ENCODE assay signal across 16 cellular contexts in genomic region chr20:44748005-44748370, GRCh38. TPM values are rescaled to one million over a fixed set of nuclear protein-coding genes. Genes with fewer than 3 reads are reported as not detected.
DNase-seq lines count a peak whose midpoint lies in the region; ATAC-seq lines count a peak whose summit lies in the region.
"Had no signal": no experiment of that assay in that cellular context is flagged by ENCODE, and none has a peak within 500 bp of the region (broad histone marks: within the 10 kb centered on the region; RNA-seq: fewer than 3 reads in every experiment).

No MANE protein-coding gene starts in this region.

- H3K4ac ChIP-seq in neuronal stem cell (ENCODE audit: low read length) = no peak overlapping the region

- no peak overlapping the region for H2AK5ac ChIP-seq in neuronal stem cell (ENCODE audit: low read depth, low read length)

- no peak overlapping the region for H3K23ac ChIP-seq in neuronal stem cell (ENCODE audit: low read depth, low read length, poor library complexity)

- H3K4me3 ChIP-seq in neuronal stem cell (ENCODE audit: low read length in 2 of 2) = no peak overlapping the region
- H3K4me3 ChIP-seq: heart right ventricle, psoas muscle, SJSA1 had no signal

- H2BK120ac ChIP-seq in neuronal stem cell (ENCODE audit: low read depth, low read length) = no peak overlapping the region

- H2BK12ac ChIP-seq in neuronal stem cell (ENCODE audit: low read length) = no peak overlapping the region

- peaks cover 0 to 4% of the 10 kb centered on the region in 2 donors for H3K4me1 ChIP-seq in neuronal stem cell (ENCODE audit: control insufficient read depth in 2 of 2, insufficient read depth in 1 of 2, low read depth in 1 of 2, low read length in 2 of 2)

- no peak overlapping the region for H3K27ac ChIP-seq in neuronal stem cell (replicated peaks; ENCODE audit: low read length)
- H3K27ac ChIP-seq: heart right ventricle, psoas muscle, SJSA1 had no signal

- H4K91ac ChIP-seq in neuronal stem cell (ENCODE audit: low read depth, low read length, poor library complexity) = no peak overlapping the region

- H2BK5ac ChIP-seq in neuronal stem cell (ENCODE audit: low read length) = no peak overlapping the region

- H3K9me3 ChIP-seq in neuronal stem cell (replicated peaks in 1 of 2; ENCODE audit: control insufficient read depth in 2 of 2, insufficient read depth in 1 of 2, low read depth in 1 of 2, low read length in 2 of 2) = no peaks in the 10 kb centered on the region
- H3K9me3 ChIP-seq: heart right ventricle, psoas muscle, SJSA1 had no signal

- DNase-seq in NCI-H2029 treated with DMSO at 0.1 percent for 48 hours (lab: John Stamatoyannopoulos, UW) (peak; percentile 48), NCI-H2029 (lab: John Stamatoyannopoulos, UW) (no peak), HT-29 (ENCODE audit: low spot score) (peak; percentile 50), SK-N-DZ (ENCODE audit: low spot score) (peak; percentile 66), midbrain (lab: John Stamatoyannopoulos, UW) (peak; percentile 2), T1000 (lab: John Stamatoyannopoulos, UW) (no peak), neuronal stem cell (ENCODE audit: low spot score) (no peak)
- DNase-seq: activated gamma-delta T cell had no signal

- H3K18ac ChIP-seq in neuronal stem cell (ENCODE audit: low read length) = no peak overlapping the region

- no peak overlapping the region for H4K8ac ChIP-seq in neuronal stem cell (ENCODE audit: low read depth, low read length)

- H3K27me3 ChIP-seq in neuronal stem cell (ENCODE audit: control insufficient read depth in 3 of 3, insufficient read depth in 3 of 3, low read depth in 1 of 3, low read length in 3 of 3) = peaks cover 4 to 58% (median 22%) of the 10 kb centered on the region in 3 experiments

- no peaks in the 10 kb centered on the region for H3K36me3 ChIP-seq in neuronal stem cell (replicated peaks in 1 of 2; ENCODE audit: control insufficient read depth in 2 of 2, insufficient read depth in 2 of 2, low read length in 2 of 2)
- H3K36me3 ChIP-seq: heart right ventricle, SJSA1 had no signal

- H3K4me2 ChIP-seq in neuronal stem cell (ENCODE audit: insufficient read depth, low read length, poor library complexity, severe bottlenecking) = no peak overlapping the region

- H3K9ac ChIP-seq in neuronal stem cell (ENCODE audit: low read depth, low read length, poor library complexity) = no peak overlapping the region

- ATAC-seq in HG02678 (IDR thresholded peaks at IDR 0.05; ENCODE audit: unreplicated experiment) = no peak

- no peaks in the 10 kb centered on the region for H3K79me1 ChIP-seq in neuronal stem cell (ENCODE audit: low read depth, low read length)

- H2AFZ ChIP-seq in neuronal stem cell (ENCODE audit: low read length) = no peak overlapping the region

- no CpG with 5 or more reads among the region's 3 CpGs for WGBS in neuronal stem cell (ENCODE audit: extremely low coverage in 2 of 2, insufficient read length in 2 of 2, insufficient replicate concordance in 1 of 2), 2 donors

- H3K14ac ChIP-seq in neuronal stem cell (ENCODE audit: low read length) = no peak overlapping the region

- H2BK15ac ChIP-seq in neuronal stem cell (ENCODE audit: low read length) = no peak overlapping the region

RNA-seq across cellular contexts. Expression of gene KCNK15, which starts 2.3 kb away (rescaled TPM):
- total RNA-seq in HT-29 (2014; rRNA removed; shearing (Covaris generic)) = not detected in 2 replicates
- 0.10 and 0.61 TPM in 2 replicates for polyA plus RNA-seq in SK-N-DZ (2014; cell fraction: cytosol; rRNA removed)
- not detected in 2 replicates for polyA plus RNA-seq in SK-N-DZ (2014; cell fraction: nucleus; rRNA removed)
- polyA plus RNA-seq in neuronal stem cell (2013, experiment 1 of 2) = 0.08 TPM
- polyA plus RNA-seq in neuronal stem cell (2013, experiment 2 of 2) = 0.04 TPM
- total RNA-seq: Daoy, IMR-90, SJSA1 had no signal
- polyA plus RNA-seq: CD14-positive monocyte, IMR-90, keratinocyte had no signal

RNA-seq across cellular contexts. Expression of gene CCN5, which starts 32.8 kb away (rescaled TPM):
- total RNA-seq in HT-29 (2014; rRNA removed; shearing (Covaris generic)) = not detected in 2 replicates
- polyA plus RNA-seq in SK-N-DZ (2014; cell fraction: cytosol; rRNA removed) = not detected in 2 replicates
- not detected in 2 replicates for polyA plus RNA-seq in SK-N-DZ (2014; cell fraction: nucleus; rRNA removed)
- polyA plus RNA-seq in neuronal stem cell (2013, experiment 1 of 2) = not detected
- not detected for polyA plus RNA-seq in neuronal stem cell (2013, experiment 2 of 2)
- total RNA-seq: Daoy, IMR-90, SJSA1 had no signal
- polyA plus RNA-seq: CD14-positive monocyte, IMR-90, keratinocyte had no signal

Comparison
In these comparisons a context has a peak if more than half of its experiments do, and no peak if none do; other contexts are left out.
1. DNase-seq: peak in NCI-H2029 treated with DMSO at 0.1 percent for 48 hours (single experiment), HT-29 (single experiment), SK-N-DZ (single experiment) and midbrain (single experiment); none in NCI-H2029 (single experiment), T1000 (single experiment) and neuronal stem cell (single experiment).